Comparison of ENCODE assay signal across 19 cellular contexts in genomic region chr10:8325015-8325414, GRCh38.
DNase-seq lines count a peak whose midpoint lies in the region; ATAC-seq lines count a peak whose summit lies in the region.
"Had no signal": no experiment of that assay in that cellular context is flagged by ENCODE, and none has a peak within 500 bp of the region (broad histone marks: within the 10 kb centered on the region; RNA-seq: fewer than 3 reads in every experiment).

No MANE protein-coding gene starts in this region.

- H3K4me1 Mint-ChIP-seq in activated T-cell treated with anti-CD3 and anti-CD28 coated beads, Interleukin-2, amount 50 U/mL, for 24 hours (ENCODE audit: low read depth): peaks cover 68% of the 10 kb centered on the region
- peaks cover 13 to 49% (median 22%) of the 10 kb centered on the region in 4 donors for H3K4me1 Mint-ChIP-seq in CD4-positive, alpha-beta memory T cell
- H3K4me1 Mint-ChIP-seq in T-helper 17 cell: peaks cover 22% of the 10 kb centered on the region

- H3K4me1 ChIP-seq in CD4-positive, alpha-beta memory T cell (ENCODE audit: insufficient read depth, low read length): peaks cover 15% of the 10 kb centered on the region
- H3K4me1 ChIP-seq in effector memory CD4-positive, alpha-beta T cell (ENCODE audit: control insufficient read depth, insufficient read depth, low read length, poor library complexity, severe bottlenecking): peaks cover 18% of the 10 kb centered on the region

- no peaks in the 10 kb centered on the region for H3K36me3 ChIP-seq in CD4-positive, alpha-beta memory T cell (ENCODE audit: insufficient read depth, low read length)
- no peaks in the 10 kb centered on the region for H3K36me3 ChIP-seq in effector memory CD4-positive, alpha-beta T cell (ENCODE audit: control insufficient read depth, insufficient read depth, low read length)
- H3K36me3 ChIP-seq: MG63 had no signal

- H3K27me3 ChIP-seq in CD4-positive, alpha-beta memory T cell (ENCODE audit: insufficient read depth, low read length): no peaks in the 10 kb centered on the region
- H3K27me3 ChIP-seq in effector memory CD4-positive, alpha-beta T cell (replicated peaks; ENCODE audit: control insufficient read depth, insufficient read depth, low read length, poor library complexity, severe bottlenecking): no peaks in the 10 kb centered on the region
- H3K27me3 ChIP-seq: MG63 had no signal

- intact Hi-C loops in CD4-positive, alpha-beta memory T cell (cut with micrococcal nuclease): no loop called here

- H3K27ac Mint-ChIP-seq in activated T-cell treated with anti-CD3 and anti-CD28 coated beads, Interleukin-2, amount 50 U/mL, for 24 hours: peak overlapping the region; percentile 97
- H3K27ac Mint-ChIP-seq in CD4-positive, alpha-beta memory T cell: peak overlapping the region; percentile 3 to 89 (median 78)
- H3K27ac Mint-ChIP-seq in T-helper 17 cell: peak overlapping the region; percentile 94

- H3K4me3 Mint-ChIP-seq in activated T-cell treated with anti-CD3 and anti-CD28 coated beads, Interleukin-2, amount 50 U/mL, for 24 hours: peak overlapping the region; percentile 51
- H3K4me3 Mint-ChIP-seq in CD4-positive, alpha-beta memory T cell: peak overlapping the region in 2 of 8 donors; percentile 39 to 61
- no peak overlapping the region for H3K4me3 Mint-ChIP-seq in T-helper 17 cell
- H3K4me3 Mint-ChIP-seq: CD4-positive, CD25-positive, alpha-beta regulatory T cell had no signal

- ATAC-seq in T-helper 17 cell (no peak), HG02610 (IDR thresholded peaks at IDR 0.05; ENCODE audit: unreplicated experiment) (no peak)
- ATAC-seq: GM12878, Right ventricle myocardium inferior had no signal

- DNase-seq in activated T-cell treated with anti-CD3 and anti-CD28 coated beads, Interleukin-2, amount 50 U/mL, for 24 hours: no peak
- DNase-seq in activated T-cell treated with anti-CD3 and anti-CD28 coated beads, Interleukin-2, amount 50 U/mL, for 1 hour: no peak
- no peak for DNase-seq in CD4-positive, alpha-beta memory T cell
- DNase-seq in T-helper 17 cell (no peak), NK-92 (lab: John Stamatoyannopoulos, UW; ENCODE audit: unreplicated experiment) (no peak)
- DNase-seq in effector memory CD4-positive, alpha-beta T cell: no peak
- DNase-seq: DND-41, H7, MG63, NCI-H1417, NCI-H1694 treated with DMSO at 0.1 percent for 48 hours, NCI-H2081 treated with DMSO at 0.1 percent for 48 hours, NCI-H2171 treated with DMSO at 0.1 percent for 48 hours, NCI-H446 treated with DMSO at 0.1 percent for 48 hours, NCI-H526 treated with DMSO at 0.1 percent for 48 hours had no signal

- CTCF ChIA-PET in CD4-positive, alpha-beta memory T cell (lab: Charles Lee; ENCODE audit: partially characterized antibody): no interaction called here

- no peak overlapping the region for H3K27ac ChIP-seq in CD4-positive, alpha-beta memory T cell (ENCODE audit: low read depth, low read length)
- H3K27ac ChIP-seq in effector memory CD4-positive, alpha-beta T cell (ENCODE audit: insufficient read depth, low read length, poor library complexity, severe bottlenecking): peak overlapping the region; percentile 0

- POLR2A ChIA-PET in CD4-positive, alpha-beta memory T cell (lab: Charles Lee; ENCODE audit: partially characterized antibody): interaction anchor here (0.6 to 2.6 kb wide), 4 partner anchors 11 to 264 kb away, joined by 3 to 15 read pairs (median 5); no protein-coding TSS in a partner anchor

- H3K9me3 ChIP-seq in CD4-positive, alpha-beta memory T cell (ENCODE audit: control insufficient read depth in 1 of 2, low read length in 2 of 2): no peaks in the 10 kb centered on the region
- no peaks in the 10 kb centered on the region for H3K9me3 ChIP-seq in T-helper 17 cell (ENCODE audit: control insufficient read depth, low read length, poor library complexity, severe bottlenecking)
- H3K9me3 ChIP-seq in effector memory CD4-positive, alpha-beta T cell (ENCODE audit: control insufficient read depth, low read length): no peaks in the 10 kb centered on the region
- H3K9me3 ChIP-seq: MG63 had no signal

- H3K9me3 Mint-ChIP-seq in activated T-cell treated with anti-CD3 and anti-CD28 coated beads, Interleukin-2, amount 50 U/mL, for 24 hours: no peaks in the 10 kb centered on the region
- peaks cover 0 to 3% (median 0%) of the 10 kb centered on the region in 8 donors for H3K9me3 Mint-ChIP-seq in CD4-positive, alpha-beta memory T cell
- H3K9me3 Mint-ChIP-seq: CD4-positive, CD25-positive, alpha-beta regulatory T cell had no signal

- H3K36me3 Mint-ChIP-seq in activated T-cell treated with anti-CD3 and anti-CD28 coated beads, Interleukin-2, amount 50 U/mL, for 24 hours (ENCODE audit: low read depth): no peaks in the 10 kb centered on the region
- no peaks in the 10 kb centered on the region for H3K36me3 Mint-ChIP-seq in CD4-positive, alpha-beta memory T cell
- H3K36me3 Mint-ChIP-seq in T-helper 17 cell (ENCODE audit: low read depth): peaks cover under 1% of the 10 kb centered on the region
- H3K36me3 Mint-ChIP-seq: CD4-positive, CD25-positive, alpha-beta regulatory T cell had no signal

- H3K4me3 ChIP-seq in CD4-positive, alpha-beta memory T cell (ENCODE audit: low read length in 2 of 2): no peak overlapping the region
- no peak overlapping the region for H3K4me3 ChIP-seq in effector memory CD4-positive, alpha-beta T cell (ENCODE audit: insufficient read depth, low read depth, low read length, poor library complexity, severe bottlenecking)
- H3K4me3 ChIP-seq: GM12878, MG63 had no signal

- peaks cover 5% of the 10 kb centered on the region for H3K27me3 Mint-ChIP-seq in activated T-cell treated with anti-CD3 and anti-CD28 coated beads, Interleukin-2, amount 50 U/mL, for 24 hours
- H3K27me3 Mint-ChIP-seq in CD4-positive, alpha-beta memory T cell: no peaks in the 10 kb centered on the region
- H3K27me3 Mint-ChIP-seq in T-helper 17 cell: no peaks in the 10 kb centered on the region
- H3K27me3 Mint-ChIP-seq: CD4-positive, CD25-positive, alpha-beta regulatory T cell had no signal
